In genomic region chr3:37037352-37037751, GRCh38 we compare ENCODE assay signal across 11 cellular contexts.
"Had no signal": no experiment of that assay in that cellular context is flagged by ENCODE, and none has a peak within 500 bp of the region (broad histone marks: within the 10 kb centered on the region; RNA-seq: fewer than 3 reads in every experiment).

No MANE protein-coding gene starts in this region.

- H3K4me3 Mint-ChIP-seq: GM23338, H9, HFFc6 had no signal

- H3K4me2 ChIP-seq: GM23338 had no signal

- H2AFZ ChIP-seq: GM23248, GM23338 had no signal

- H3K4me3 ChIP-seq: GM23248, GM23338, HAP-1 had no signal

- DNase-seq: GM23248, GOT3, H7, H9, HCEC 1CT, HFFc6 had no signal

- ATAC-seq: GM23338, HCT116 had no signal

- H3K9ac ChIP-seq: GM23248 had no signal

- FAIRE-seq: H1, H54 had no signal

- H3K27ac ChIP-seq: GM23248 had no signal

- H3K9me3 Mint-ChIP-seq: GM23338 had no signal

- H3K4me1 Mint-ChIP-seq: GM23338 had no signal

- H3K27ac Mint-ChIP-seq: GM23338, H9, HFFc6 had no signal
